In the genomic region with DNA sequence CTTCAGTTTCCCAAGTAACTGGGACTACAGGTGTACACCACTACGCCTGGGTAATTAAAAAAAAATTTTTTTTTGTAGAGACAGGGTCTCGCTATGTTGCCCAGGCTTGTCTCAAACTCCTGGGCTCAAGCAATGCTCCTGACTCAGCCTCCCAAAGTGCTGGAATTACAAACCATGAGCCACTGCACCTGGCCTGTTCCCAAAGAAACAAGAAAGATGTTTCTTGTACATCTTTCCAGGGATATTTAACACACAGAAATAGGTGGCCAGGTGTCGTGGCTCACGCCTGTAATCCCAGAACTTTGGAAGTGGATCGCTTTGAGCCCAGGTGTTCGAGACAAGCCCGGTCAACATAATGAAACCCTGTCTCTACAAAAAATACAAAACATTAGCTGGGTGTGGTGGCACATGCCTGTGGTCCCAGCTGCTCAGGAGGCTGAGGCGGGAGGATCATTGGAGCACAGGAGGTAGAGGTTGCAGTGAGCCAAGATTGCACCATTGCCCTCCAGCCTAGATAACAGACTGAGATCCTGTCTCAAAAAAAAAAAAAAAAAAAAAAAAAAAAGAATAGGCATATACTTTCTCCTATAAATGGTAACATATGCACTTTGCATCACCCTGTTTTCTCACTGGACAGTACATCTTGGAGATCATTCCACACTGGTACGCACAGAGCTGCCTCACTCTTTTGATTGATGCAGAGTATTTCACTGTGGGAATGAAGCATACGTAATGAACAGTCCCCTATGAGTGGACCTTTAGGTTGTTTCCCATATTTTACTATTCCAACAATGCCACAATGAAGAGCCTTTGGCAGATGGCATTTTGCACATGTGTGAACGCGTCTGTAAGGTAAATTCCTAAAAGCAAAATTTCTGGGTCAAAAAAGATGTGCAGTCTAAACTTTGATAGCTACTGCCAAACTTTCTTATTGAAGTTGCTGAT, we compare ENCODE assay signal across 21 cellular contexts.
"Had no signal": no experiment of that assay in that cellular context is flagged by ENCODE, and none has a peak within 500 bp of the region (broad histone marks: within the 10 kb centered on the region; RNA-seq: fewer than 3 reads in every experiment).

No MANE protein-coding gene starts in this region.

- H3K36me3 ChIP-seq: cardiac muscle cell, neural progenitor cell, sigmoid colon, transverse colon, uterus had no signal

- ATAC-seq: gastroesophageal sphincter; heart left ventricle; left colon; mucosa of descending colon; stimulated activated memory B cell treated with anti-CD40 and anti-IgM and Interleukin-4, amounts not matched to agents 10 μg/mL and 1 μg/mL and 100 μg/mL, for 72 hours had no signal

- H3K9ac ChIP-seq: neural progenitor cell had no signal

- H3K36me3 Mint-ChIP-seq: neural progenitor cell had no signal

- DNase-seq: activated naive CD4-positive, alpha-beta T cell treated with Interleukin-2 at 50 U/mL for 16 hours; activated T-cell treated with anti-CD3 and anti-CD28 coated beads, Interleukin-2, amount 50 U/mL, for 24 hours; cortex of kidney; endodermal cell; esophagus squamous epithelium; heart left ventricle; islet precursor cell; left colon; mesendoderm; mucosa of descending colon; sigmoid colon; stimulated activated CD4-positive, alpha-beta T cell treated with anti-CD3 and anti-CD28 coated beads, Interleukin-15, amount 100 ng/mL, for 24 hours; transverse colon; uterus had no signal

- H2AFZ ChIP-seq: neural progenitor cell had no signal

- FAIRE-seq: TTC549 had no signal

- H3K27me3 Mint-ChIP-seq: activated T-cell treated with anti-CD3 and anti-CD28 coated beads, Interleukin-2, amount 50 U/mL, for 24 hours; stimulated activated memory B cell treated with anti-CD40 and anti-IgM and Interleukin-4, amounts not matched to agents 10 μg/mL and 1 μg/mL and 100 μg/mL, for 72 hours had no signal

- H3K4me3 Mint-ChIP-seq: endodermal cell; neural progenitor cell; stimulated activated memory B cell treated with anti-CD40 and anti-IgM and Interleukin-4, amounts not matched to agents 10 μg/mL and 1 μg/mL and 100 μg/mL, for 72 hours had no signal

- H3K27ac Mint-ChIP-seq: activated T-helper 2 cell treated with anti-CD3 and anti-CD28 coated beads, Interferon-gamma antibody, Interleukin-2, Interleukin-4, amounts not matched to agents 10 μg/mL and 5 μg/mL and 100 μg/mL, durations not matched to agents 14 hours and 24 hours and 36 hours; endodermal cell; neural progenitor cell had no signal

- H3K4me2 ChIP-seq: neural progenitor cell, smooth muscle cell had no signal

- H3K4me3 ChIP-seq: cardiac muscle cell, esophagus squamous epithelium, gastroesophageal sphincter, heart left ventricle, mucosa of descending colon, neural progenitor cell, sigmoid colon, smooth muscle cell, transverse colon, uterus had no signal

- H3K27me3 ChIP-seq: cardiac muscle cell, esophagus squamous epithelium, gastroesophageal sphincter, heart left ventricle, neural progenitor cell, sigmoid colon, transverse colon, uterus had no signal

- H3K27ac ChIP-seq: esophagus squamous epithelium, gastroesophageal sphincter, heart left ventricle, neural progenitor cell, sigmoid colon, transverse colon, uterus had no signal

- H3K9me3 Mint-ChIP-seq: activated T-cell treated with anti-CD3 and anti-CD28 coated beads, Interleukin-2, amount 50 U/mL, for 24 hours; activated T-helper 2 cell treated with anti-CD3 and anti-CD28 coated beads, Interferon-gamma antibody, Interleukin-2, Interleukin-4, amounts not matched to agents 10 μg/mL and 5 μg/mL and 100 μg/mL, durations not matched to agents 14 hours and 24 hours and 36 hours; endodermal cell; neural progenitor cell; stimulated activated memory B cell treated with anti-CD40 and anti-IgM and Interleukin-4, amounts not matched to agents 10 μg/mL and 1 μg/mL and 100 μg/mL, for 72 hours had no signal

- H3K9me3 ChIP-seq: esophagus squamous epithelium, gastroesophageal sphincter, heart left ventricle, mucosa of descending colon, sigmoid colon, transverse colon, uterus had no signal
